ENCODE assay signal across 8 cellular contexts in the genomic region with DNA sequence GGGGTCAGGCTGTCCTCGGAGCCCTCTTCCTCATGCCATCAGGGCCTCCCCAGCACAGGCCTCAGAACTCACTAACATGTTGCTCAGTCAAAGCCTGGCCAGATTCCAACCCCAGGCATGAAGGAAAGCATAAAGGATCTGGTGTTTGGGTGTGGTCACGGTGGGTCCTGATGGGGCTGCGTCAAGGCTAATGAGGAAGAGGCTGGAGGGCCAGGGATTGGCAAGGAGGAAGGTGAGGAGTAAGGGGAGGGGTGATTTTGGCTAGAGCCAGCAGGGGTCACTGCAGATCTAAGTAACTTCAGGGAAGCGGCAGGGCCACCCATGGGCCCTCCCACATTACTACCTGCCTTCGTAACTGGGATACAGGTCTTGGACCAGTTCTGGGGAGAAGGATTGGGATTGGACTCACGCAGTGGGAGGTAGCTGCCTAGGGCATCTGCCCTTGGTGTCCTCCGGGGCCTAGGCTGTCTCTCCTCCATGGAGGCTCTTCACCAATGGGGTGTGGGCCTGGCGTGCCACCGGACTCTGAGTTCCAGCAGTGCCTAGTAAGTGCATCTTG. TPM values are rescaled to one million over a fixed set of nuclear protein-coding genes. Genes with fewer than 3 reads are reported as not detected.
DNase-seq lines count a peak whose midpoint lies in the region; ATAC-seq and TF ChIP-seq lines count a peak whose summit lies in the region.

No MANE protein-coding gene starts in this region.

- no peaks in the 10 kb centered on the region for H3K36me3 ChIP-seq in CD8-positive, alpha-beta T cell (ENCODE audit: insufficient read depth, low read length)

- peak; percentile 70 for TF ChIP-seq CTCF in CD8-positive, alpha-beta T cell (IDR thresholded peaks at IDR 0.05)

- DNase-seq in CD8-positive, alpha-beta T cell = peak; percentile 40 to 76 (median 68)
- peak; percentile 78 for DNase-seq in HT1080 (ENCODE audit: low read depth)
- DNase-seq in RPMI8226 = peak; percentile 71
- DNase-seq in activated T-helper 9 cell treated with anti-CD3 and anti-CD28 coated beads, Interleukin-2, amount 50 U/mL, for 16 hours (ENCODE audit: low read depth) = peak; percentile 52
- peak; percentile 67 for DNase-seq in glomerular visceral epithelial cell (ENCODE audit: extremely low spot score)
- DNase-seq in retina = peak; percentile 59

- H3K27me3 ChIP-seq in CD8-positive, alpha-beta T cell (ENCODE audit: insufficient read depth, low read length) = no peaks in the 10 kb centered on the region

- peaks cover 25% of the 10 kb centered on the region for H3K4me1 ChIP-seq in CD8-positive, alpha-beta T cell (ENCODE audit: insufficient read depth, low read length)

- H3K4me1 Mint-ChIP-seq in CD8-positive, alpha-beta T cell (ENCODE audit: low read depth) = peaks cover 35% of the 10 kb centered on the region

- no peaks in the 10 kb centered on the region for H3K9me3 ChIP-seq in CD8-positive, alpha-beta T cell (ENCODE audit: low read length)

- H3K27ac Mint-ChIP-seq in CD8-positive, alpha-beta T cell = no peak overlapping the region

- peak; percentile 65 for ATAC-seq in CD8-positive, alpha-beta T cell
- peak; percentile 46 for ATAC-seq in GM19328 (IDR thresholded peaks at IDR 0.05; ENCODE audit: unreplicated experiment)
- ATAC-seq in HG03039 (IDR thresholded peaks at IDR 0.05; ENCODE audit: unreplicated experiment) = no peak

- no peaks in the 10 kb centered on the region for H3K36me3 Mint-ChIP-seq in CD8-positive, alpha-beta T cell

- POLR2A ChIA-PET in CD8-positive, alpha-beta T cell (lab: Charles Lee) = interaction anchor here (1.3 kb wide), 1 partner anchor 354 kb away, joined by 3 read pairs; no protein-coding TSS in a partner anchor

- no peaks in the 10 kb centered on the region for H3K27me3 Mint-ChIP-seq in CD8-positive, alpha-beta T cell (ENCODE audit: low read depth)

- no peak overlapping the region for H3K4me3 Mint-ChIP-seq in CD8-positive, alpha-beta T cell

- CTCF ChIA-PET in CD8-positive, alpha-beta T cell (lab: Charles Lee) = interaction anchor here (0.8 to 2.6 kb wide), 12 partner anchors 9 to 363 kb away, joined by 3 to 49 read pairs (median 4); a partner anchor contains a TSS

- intact Hi-C loops in CD8-positive, alpha-beta T cell (cut with DNase I, micrococcal nuclease) = loop anchor here (1.0 kb wide), 3 partner anchors 49 to 355 kb away; no protein-coding TSS in a partner anchor

- H3K27ac ChIP-seq in CD8-positive, alpha-beta T cell (ENCODE audit: low read depth, low read length) = no peak overlapping the region

- no peaks in the 10 kb centered on the region for H3K9me3 Mint-ChIP-seq in CD8-positive, alpha-beta T cell

- no peak overlapping the region for H3K4me3 ChIP-seq in CD8-positive, alpha-beta T cell (ENCODE audit: low read depth, low read length)

RNA-seq across cellular contexts. Expression of a gene that starts 36.2 kb away (rescaled TPM):
- 10 to 100 TPM; 43.9 to 44.6 TPM for total RNA-seq in CD8-positive, alpha-beta T cell
- total RNA-seq in HT1080 (2014; rRNA removed; shearing (Covaris generic)) = 102 and 120 TPM in 2 replicates
- polyA plus RNA-seq in HT1080 (2015; cell fraction: cytosol; rRNA removed) = 43.5 and 47.5 TPM in 2 replicates
- 34.1 and 36.0 TPM in 2 replicates for polyA plus RNA-seq in HT1080 (2015; cell fraction: nucleus; rRNA removed)

RNA-seq across cellular contexts. Expression of a gene that starts 46.2 kb away (rescaled TPM):
- total RNA-seq in CD8-positive, alpha-beta T cell = 1 to 10 TPM; 4.6 to 5.3 TPM
- total RNA-seq in HT1080 (2014; rRNA removed; shearing (Covaris generic)) = 40.2 and 64.5 TPM in 2 replicates
- polyA plus RNA-seq in HT1080 (2015; cell fraction: cytosol; rRNA removed) = 158 and 183 TPM in 2 replicates
- 895 and 1,011 TPM in 2 replicates for polyA plus RNA-seq in HT1080 (2015; cell fraction: nucleus; rRNA removed)
